27 cellular contexts compared by ENCODE assay signal in the genomic region with DNA sequence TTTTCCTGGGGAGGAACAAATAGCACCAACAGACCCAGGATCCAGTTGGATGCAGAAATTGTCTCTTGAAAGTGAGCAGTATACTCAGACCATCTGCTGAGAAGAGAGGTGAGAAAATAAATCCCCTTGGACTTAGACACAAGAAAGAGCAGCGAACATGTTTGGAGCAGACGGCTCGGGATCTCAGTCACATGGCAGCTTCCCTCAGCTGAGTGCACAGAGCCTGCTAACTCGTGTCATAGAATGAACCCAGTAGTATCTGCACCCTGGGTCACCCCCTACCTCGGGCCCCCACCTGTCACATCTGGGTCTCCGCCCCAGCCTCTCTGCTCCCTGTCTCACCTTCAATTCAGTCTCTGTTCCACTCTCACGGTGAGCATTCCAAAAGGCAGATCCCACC.
"Had no signal": no experiment of that assay in that cellular context is flagged by ENCODE, and none has a peak within 500 bp of the region (broad histone marks: within the 10 kb centered on the region; RNA-seq: fewer than 3 reads in every experiment).

No MANE protein-coding gene starts in this region.

- H3K4me3 ChIP-seq: coronary artery, dorsolateral prefrontal cortex, esophagus squamous epithelium, gastroesophageal sphincter had no signal

- H3K4me1 ChIP-seq: gastroesophageal sphincter had no signal

- ATAC-seq: activated T-cell treated with anti-CD3 and anti-CD28 coated beads, Interleukin-2, amount 50 U/mL, for 72 hours; activated T-helper 17 cell treated with anti-CD3 and anti-CD28 coated beads, Interleukin-2, amount 50 U/mL, for 72 hours; effector memory CD8-positive, alpha-beta T cell; gastroesophageal sphincter; T-cell had no signal

- H3K36me3 ChIP-seq: brain microvascular endothelial cell, esophagus squamous epithelium, gastroesophageal sphincter had no signal

- H3K27me3 ChIP-seq: brain microvascular endothelial cell, esophagus squamous epithelium, gastroesophageal sphincter had no signal

- H3K9me3 ChIP-seq: esophagus squamous epithelium had no signal

- H3K27ac ChIP-seq: brain microvascular endothelial cell, coronary artery, dorsolateral prefrontal cortex, esophagus squamous epithelium, gastroesophageal sphincter had no signal

- DNase-seq: activated CD4-positive, alpha-beta memory T cell treated with anti-CD3 and anti-CD28 coated beads, Interleukin-2, amount 10 ng/mL, durations not matched to agents 7 days and 5 days; activated CD4-positive, alpha-beta T cell treated with anti-CD3 and anti-CD28 coated beads for 1 hour; activated CD4-positive, alpha-beta T cell treated with anti-CD3 and anti-CD28 coated beads for 4 hours; activated CD4-positive, alpha-beta T cell treated with anti-CD3 and anti-CD28 coated beads, Interleukin-2, amount 10 ng/mL, durations not matched to agents 7 days and 5 days; activated CD4-positive, alpha-beta T cell treated with anti-CD3 and anti-CD28 coated beads, Interleukin-2, amount 50 U/mL, for 4 hours; activated CD4-positive, CD25-positive, alpha-beta regulatory T cell; activated CD8-positive, alpha-beta memory T cell treated with anti-CD3 and anti-CD28 coated beads, Interleukin-2, amount 50 U/mL, for 48 hours; activated effector memory CD4-positive, alpha-beta T cell treated with Interleukin-2 at 50 U/mL for 16 hours; activated gamma-delta T cell treated with Interleukin-2 at 50 U/mL for 16 hours; activated naive CD4-positive, alpha-beta T cell treated with anti-CD3 and anti-CD28 coated beads, Interleukin-2, amount 50 U/mL, for 16 hours; activated naive CD4-positive, alpha-beta T cell treated with Interleukin-2 at 50 U/mL for 16 hours; activated T-cell treated with anti-CD3 and anti-CD28 coated beads for 4 hours; activated T-cell treated with anti-CD3 and anti-CD28 coated beads, Interleukin-2, amount 50 U/mL, for 24 hours; activated T-cell treated with anti-CD3 and anti-CD28 coated beads, Interleukin-2, amount 50 U/mL, for 72 hours; amniotic stem cell; brain microvascular endothelial cell; effector memory CD8-positive, alpha-beta T cell; erythroblast; esophagus squamous epithelium; foreskin melanocyte; head of caudate nucleus; T-cell; T1000 had no signal
